In genomic region chr13:112726018-112726767, GRCh38 we compare ENCODE assay signal across 10 cellular contexts. TPM values are rescaled to one million over a fixed set of nuclear protein-coding genes. Genes with fewer than 3 reads are reported as not detected.
DNase-seq lines count a peak whose midpoint lies in the region; ATAC-seq and TF ChIP-seq lines count a peak whose summit lies in the region.
"Had no signal": no experiment of that assay in that cellular context is flagged by ENCODE, and none has a peak within 500 bp of the region (broad histone marks: within the 10 kb centered on the region; RNA-seq: fewer than 3 reads in every experiment).

No MANE protein-coding gene starts in this region.

- H3K27ac ChIP-seq in C4-2B (peak overlapping the region; percentile 64), Panc1 (ENCODE audit: low read length) (peak overlapping the region; percentile 75), osteoblast (ENCODE audit: low read depth, low read length) (no peak overlapping the region)
- H3K27ac ChIP-seq: coronary artery had no signal

- no peaks in the 10 kb centered on the region for H3K36me3 ChIP-seq in Panc1 (ENCODE audit: control insufficient read depth, insufficient read depth, low read length)
- no peaks in the 10 kb centered on the region for H3K36me3 ChIP-seq in osteoblast (ENCODE audit: insufficient read depth, low read length)

- H4K20me1 ChIP-seq in osteoblast (ENCODE audit: insufficient read depth, low read length) = peaks cover 22% of the 10 kb centered on the region

- H3K79me2 ChIP-seq in osteoblast (ENCODE audit: insufficient read depth, low read length) = no peaks in the 10 kb centered on the region

- H3K4me2 ChIP-seq in osteoblast (ENCODE audit: insufficient read depth, low read length) = no peak overlapping the region

- TF ChIP-seq CTCF in C4-2B (conservative IDR thresholded peaks at IDR 0.05) (no peak), Panc1 (IDR thresholded peaks at IDR 0.05) (no peak), osteoblast (IDR thresholded peaks at IDR 0.05; ENCODE audit: extremely low read depth, low read depth, low read length) (no peak)

- CTCF ChIA-PET in Panc1 (lab: Charles Lee) = no interaction called here

- no peak overlapping the region for H2AFZ ChIP-seq in osteoblast (ENCODE audit: low read length)

- H3K9me3 ChIP-seq in Panc1 (ENCODE audit: control insufficient read depth, insufficient read depth, low read depth, low read length) (no peaks in the 10 kb centered on the region), osteoblast (ENCODE audit: low read depth, low read length) (no peaks in the 10 kb centered on the region)

- BruUV-seq in Panc1 (replicated peaks; lab: Mats Ljungman, UMichigan) = no TSS peak

- ATAC-seq in GM18858 (IDR thresholded peaks at IDR 0.05; ENCODE audit: unreplicated experiment) = peak; percentile 13
- peak; percentile 1 for ATAC-seq in Panc1
- no peak for ATAC-seq in HG03460 (IDR thresholded peaks at IDR 0.05; ENCODE audit: unreplicated experiment)

- POLR2A ChIA-PET in Panc1 (lab: Charles Lee) = no interaction called here

- DNase-seq in Panc1 (ENCODE audit: low read depth, low spot score) (no peak), left kidney (ENCODE audit: low read depth, low spot score) (peak; percentile 55), 8988T (no peak), osteoblast (ENCODE audit: insufficient read length, low spot score, missing footprints) (no peak), ureter (ENCODE audit: low spot score) (no peak)
- DNase-seq: occipital lobe had no signal

- intact Hi-C loops in Panc1 (cut with micrococcal nuclease; ENCODE audit: unreplicated experiment) = no loop called here

- H3K4me3 ChIP-seq in Panc1 (ENCODE audit: low read depth in 2 of 2, low read length in 2 of 2) (no peak overlapping the region; a peak in 1 of 4 replicates), osteoblast (ENCODE audit: insufficient read depth, low read length) (no peak overlapping the region)
- H3K4me3 ChIP-seq: coronary artery had no signal

- no peaks in the 10 kb centered on the region for H3K27me3 ChIP-seq in Panc1 (ENCODE audit: control insufficient read depth, insufficient read depth, low read length)
- H3K27me3 ChIP-seq in osteoblast (ENCODE audit: insufficient read depth, low read length) = no peaks in the 10 kb centered on the region

- in situ Hi-C loops in Panc1 (cut with HindIII; ENCODE audit: low pct_unique_long_range_greater_than_20kb, low sequenced_read_pairs) = no loop called here

- H3K4me1 ChIP-seq in Panc1 (ENCODE audit: control insufficient read depth, insufficient read depth, low read length) (peaks cover 48% of the 10 kb centered on the region), osteoblast (ENCODE audit: insufficient read depth, low read length) (peaks cover 5% of the 10 kb centered on the region)

RNA-seq across cellular contexts. Expression of gene ATP11A, which starts 36.4 kb away (rescaled TPM):
- total RNA-seq in Panc1 (2021; ENCODE audit: unreplicated experiment) (85.8 TPM), osteoblast (7.6 and 7.7 TPM in 2 replicates), ureter (37.0 TPM)
- polyA plus RNA-seq in Panc1 (2012; ENCODE audit: insufficient read length) = 63.9 TPM
